2 cellular contexts compared by ENCODE assay signal in the genomic region with DNA sequence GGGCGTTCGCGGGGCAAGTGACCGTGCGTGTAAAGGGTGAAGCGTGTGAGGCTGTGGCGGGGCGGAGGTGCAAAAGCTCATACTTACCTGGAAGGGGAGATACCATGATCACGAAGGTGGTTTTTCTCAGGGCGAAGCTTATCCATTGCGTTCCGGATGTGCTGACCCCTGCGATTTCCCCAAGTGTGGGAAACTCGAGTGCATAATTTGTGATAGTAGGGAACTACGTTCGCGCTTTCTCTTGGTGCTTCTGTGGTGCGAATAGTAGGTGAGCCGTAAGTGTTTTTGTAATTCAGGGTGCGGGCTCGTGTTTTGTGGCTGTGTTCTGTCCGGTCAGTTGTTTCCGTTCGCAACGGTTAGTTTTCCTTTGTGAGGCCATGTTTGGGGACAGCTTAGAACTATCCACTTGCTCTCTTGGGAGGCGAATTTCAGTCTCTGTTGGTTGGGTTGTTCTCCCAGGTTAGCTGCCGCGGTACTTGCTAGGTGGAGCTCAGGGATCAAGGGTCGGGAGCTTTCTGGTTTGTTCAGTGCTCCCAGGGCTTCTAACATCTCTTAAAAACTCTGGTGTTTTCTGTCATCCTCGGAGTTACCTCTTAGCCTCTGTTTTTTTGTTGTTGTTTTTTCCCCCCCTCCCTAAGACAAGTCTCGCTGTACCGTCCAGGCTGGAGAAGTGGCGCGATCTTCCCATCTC.
TF ChIP-seq lines count a peak whose summit lies in the region.
"Not testable (repeated sequence)": the region's sequence is repeated elsewhere in the genome, so short reads cannot be mapped to it uniquely, and the experiment has no call there.

No MANE protein-coding gene starts in this region.

TF ChIP-seq in A549, 52 proteins besides CTCF, POLR2A, EP300 and RAD21 (continued from another document and continues in another):
- TF ChIP-seq MAZ (IDR thresholded peaks at IDR 0.05; ENCODE audit: borderline replicate concordance, low read depth, low read length) (peak; percentile 89; the same call in 1 of the 2 replicates), FOSB (CRISPR knock-in tag; IDR thresholded peaks at IDR 0.05) (peak; percentile 100), FOXS1 (CRISPR knock-in tag; IDR thresholded peaks at IDR 0.05) (0 out of 2 replicates have a peak, but pooled peaks have one; percentile 23), GATA3 (IDR thresholded peaks at IDR 0.05; ENCODE audit: borderline replicate concordance) (peak; percentile 92), HOXA7 (CRISPR knock-in tag; IDR thresholded peaks at IDR 0.05) (peak; percentile 100), POLR2AphosphoS2 (conservative IDR thresholded peaks at IDR 0.05; ENCODE audit: low read length) (peak; percentile 87; the same call in 1 of the 2 replicates), NFE2L2 (conservative IDR thresholded peaks at IDR 0.05; ENCODE audit: low read length) (0 out of 2 replicates have a peak, but pooled peaks have one; percentile 17), ZSCAN20 (CRISPR knock-in tag; IDR thresholded peaks at IDR 0.05) (0 out of 2 replicates have a peak, but pooled peaks have one; percentile 52), EHF (CRISPR knock-in tag; IDR thresholded peaks at IDR 0.05) (peak; percentile 87; the same call in 1 of the 2 replicates), HOXB5 (CRISPR knock-in tag; IDR thresholded peaks at IDR 0.05) (peak; percentile 92), TP53 (CRISPR knock-in tag; IDR thresholded peaks at IDR 0.05) (peak; percentile 99), CHD2 (IDR thresholded peaks at IDR 0.05; ENCODE audit: low read length, partially characterized antibody) (peak; percentile 68), RARB (CRISPR knock-in tag; IDR thresholded peaks at IDR 0.05) (peak; percentile 99), FOSL2 (CRISPR knock-in tag; IDR thresholded peaks at IDR 0.05) (peak; percentile 73), MAFK (IDR thresholded peaks at IDR 0.05; ENCODE audit: partially characterized antibody) (peak; percentile 79), JUN (IDR thresholded peaks at IDR 0.05) (peak; percentile 100), CEBPB (IDR thresholded peaks at IDR 0.05) (peak in 1 of 2 experiments; percentile 70; a peak in 1 of 4 replicates), MYC (IDR thresholded peaks at IDR 0.05; ENCODE audit: borderline replicate concordance, low read length) (peak; percentile 72; the same call in 1 of the 2 replicates)
- TF ChIP-seq, protein P1, sequence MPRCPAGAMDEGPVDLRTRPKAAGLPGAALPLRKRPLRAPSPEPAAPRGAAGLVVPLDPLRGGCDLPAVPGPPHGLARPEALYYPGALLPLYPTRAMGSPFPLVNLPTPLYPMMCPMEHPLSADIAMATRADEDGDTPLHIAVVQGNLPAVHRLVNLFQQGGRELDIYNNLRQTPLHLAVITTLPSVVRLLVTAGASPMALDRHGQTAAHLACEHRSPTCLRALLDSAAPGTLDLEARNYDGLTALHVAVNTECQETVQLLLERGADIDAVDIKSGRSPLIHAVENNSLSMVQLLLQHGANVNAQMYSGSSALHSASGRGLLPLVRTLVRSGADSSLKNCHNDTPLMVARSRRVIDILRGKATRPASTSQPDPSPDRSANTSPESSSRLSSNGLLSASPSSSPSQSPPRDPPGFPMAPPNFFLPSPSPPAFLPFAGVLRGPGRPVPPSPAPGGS (IDR thresholded peaks at IDR 0.05) = peak; percentile 100
- TF ChIP-seq, protein P2, sequence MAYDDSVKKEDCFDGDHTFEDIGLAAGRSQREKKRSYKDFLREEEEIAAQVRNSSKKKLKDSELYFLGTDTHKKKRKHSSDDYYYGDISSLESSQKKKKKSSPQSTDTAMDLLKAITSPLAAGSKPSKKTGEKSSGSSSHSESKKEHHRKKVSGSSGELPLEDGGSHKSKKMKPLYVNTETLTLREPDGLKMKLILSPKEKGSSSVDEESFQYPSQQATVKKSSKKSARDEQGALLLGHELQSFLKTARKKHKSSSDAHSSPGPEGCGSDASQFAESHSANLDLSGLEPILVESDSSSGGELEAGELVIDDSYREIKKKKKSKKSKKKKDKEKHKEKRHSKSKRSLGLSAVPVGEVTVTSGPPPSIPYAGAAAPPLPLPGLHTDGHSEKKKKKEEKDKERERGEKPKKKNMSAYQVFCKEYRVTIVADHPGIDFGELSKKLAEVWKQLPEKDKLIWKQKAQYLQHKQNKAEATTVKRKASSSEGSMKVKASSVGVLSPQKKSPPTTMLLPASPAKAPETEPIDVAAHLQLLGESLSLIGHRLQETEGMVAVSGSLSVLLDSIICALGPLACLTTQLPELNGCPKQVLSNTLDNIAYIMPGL (CRISPR knock-in tag; IDR thresholded peaks at IDR 0.05; ENCODE audit: borderline replicate concordance) = peak; percentile 90; the same call in 1 of the 2 replicates
- TF ChIP-seq, protein P3, sequence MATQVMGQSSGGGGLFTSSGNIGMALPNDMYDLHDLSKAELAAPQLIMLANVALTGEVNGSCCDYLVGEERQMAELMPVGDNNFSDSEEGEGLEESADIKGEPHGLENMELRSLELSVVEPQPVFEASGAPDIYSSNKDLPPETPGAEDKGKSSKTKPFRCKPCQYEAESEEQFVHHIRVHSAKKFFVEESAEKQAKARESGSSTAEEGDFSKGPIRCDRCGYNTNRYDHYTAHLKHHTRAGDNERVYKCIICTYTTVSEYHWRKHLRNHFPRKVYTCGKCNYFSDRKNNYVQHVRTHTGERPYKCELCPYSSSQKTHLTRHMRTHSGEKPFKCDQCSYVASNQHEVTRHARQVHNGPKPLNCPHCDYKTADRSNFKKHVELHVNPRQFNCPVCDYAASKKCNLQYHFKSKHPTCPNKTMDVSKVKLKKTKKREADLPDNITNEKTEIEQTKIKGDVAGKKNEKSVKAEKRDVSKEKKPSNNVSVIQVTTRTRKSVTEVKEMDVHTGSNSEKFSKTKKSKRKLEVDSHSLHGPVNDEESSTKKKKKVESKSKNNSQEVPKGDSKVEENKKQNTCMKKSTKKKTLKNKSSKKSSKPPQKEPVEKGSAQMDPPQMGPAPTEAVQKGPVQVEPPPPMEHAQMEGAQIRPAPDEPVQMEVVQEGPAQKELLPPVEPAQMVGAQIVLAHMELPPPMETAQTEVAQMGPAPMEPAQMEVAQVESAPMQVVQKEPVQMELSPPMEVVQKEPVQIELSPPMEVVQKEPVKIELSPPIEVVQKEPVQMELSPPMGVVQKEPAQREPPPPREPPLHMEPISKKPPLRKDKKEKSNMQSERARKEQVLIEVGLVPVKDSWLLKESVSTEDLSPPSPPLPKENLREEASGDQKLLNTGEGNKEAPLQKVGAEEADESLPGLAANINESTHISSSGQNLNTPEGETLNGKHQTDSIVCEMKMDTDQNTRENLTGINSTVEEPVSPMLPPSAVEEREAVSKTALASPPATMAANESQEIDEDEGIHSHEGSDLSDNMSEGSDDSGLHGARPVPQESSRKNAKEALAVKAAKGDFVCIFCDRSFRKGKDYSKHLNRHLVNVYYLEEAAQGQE (IDR thresholded peaks at IDR 0.05) = peak; percentile 86
- TF ChIP-seq, protein P4, sequence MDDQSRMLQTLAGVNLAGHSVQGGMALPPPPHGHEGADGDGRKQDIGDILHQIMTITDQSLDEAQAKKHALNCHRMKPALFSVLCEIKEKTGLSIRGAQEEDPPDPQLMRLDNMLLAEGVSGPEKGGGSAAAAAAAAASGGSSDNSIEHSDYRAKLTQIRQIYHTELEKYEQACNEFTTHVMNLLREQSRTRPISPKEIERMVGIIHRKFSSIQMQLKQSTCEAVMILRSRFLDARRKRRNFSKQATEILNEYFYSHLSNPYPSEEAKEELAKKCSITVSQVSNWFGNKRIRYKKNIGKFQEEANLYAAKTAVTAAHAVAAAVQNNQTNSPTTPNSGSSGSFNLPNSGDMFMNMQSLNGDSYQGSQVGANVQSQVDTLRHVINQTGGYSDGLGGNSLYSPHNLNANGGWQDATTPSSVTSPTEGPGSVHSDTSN (IDR thresholded peaks at IDR 0.05) = peak; percentile 95
- TF ChIP-seq, protein P5, sequence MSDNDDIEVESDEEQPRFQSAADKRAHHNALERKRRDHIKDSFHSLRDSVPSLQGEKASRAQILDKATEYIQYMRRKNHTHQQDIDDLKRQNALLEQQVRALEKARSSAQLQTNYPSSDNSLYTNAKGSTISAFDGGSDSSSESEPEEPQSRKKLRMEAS (IDR thresholded peaks at IDR 0.05) = peak; percentile 79
- not testable (repeated sequence) for TF ChIP-seq FOSL2 (IDR thresholded peaks at IDR 0.05)

TF ChIP-seq in GM12878, 131 proteins besides CTCF, POLR2A, EP300 and RAD21 (continued from another document and continues in another):
- TF ChIP-seq, protein P6, sequence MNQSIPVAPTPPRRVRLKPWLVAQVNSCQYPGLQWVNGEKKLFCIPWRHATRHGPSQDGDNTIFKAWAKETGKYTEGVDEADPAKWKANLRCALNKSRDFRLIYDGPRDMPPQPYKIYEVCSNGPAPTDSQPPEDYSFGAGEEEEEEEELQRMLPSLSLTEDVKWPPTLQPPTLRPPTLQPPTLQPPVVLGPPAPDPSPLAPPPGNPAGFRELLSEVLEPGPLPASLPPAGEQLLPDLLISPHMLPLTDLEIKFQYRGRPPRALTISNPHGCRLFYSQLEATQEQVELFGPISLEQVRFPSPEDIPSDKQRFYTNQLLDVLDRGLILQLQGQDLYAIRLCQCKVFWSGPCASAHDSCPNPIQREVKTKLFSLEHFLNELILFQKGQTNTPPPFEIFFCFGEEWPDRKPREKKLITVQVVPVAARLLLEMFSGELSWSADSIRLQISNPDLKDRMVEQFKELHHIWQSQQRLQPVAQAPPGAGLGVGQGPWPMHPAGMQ (IDR thresholded peaks at IDR 0.05; ENCODE audit: borderline replicate concordance) = peak; percentile 71
- TF ChIP-seq SMAD1 (IDR thresholded peaks at IDR 0.05; ENCODE audit: low read depth, partially characterized antibody) (peak; percentile 100), CHD2 (IDR thresholded peaks at IDR 0.05; ENCODE audit: borderline replicate concordance, low read depth, low read length) (peak; percentile 83), KLF5 (IDR thresholded peaks at IDR 0.05; ENCODE audit: partially characterized antibody) (peak; percentile 94), CBFB (IDR thresholded peaks at IDR 0.05; ENCODE audit: low read depth) (peak; percentile 100), JUNB (IDR thresholded peaks at IDR 0.05) (peak; percentile 71), MEF2A (IDR thresholded peaks at IDR 0.05; ENCODE audit: insufficient read depth, low read depth, low read length) (peak; percentile 85; the same call in 1 of the 2 replicates), BCL11A (IDR thresholded peaks at IDR 0.05; ENCODE audit: low read depth, low read length) (peak; percentile 96), IRF4 (IDR thresholded peaks at IDR 0.05; ENCODE audit: low read depth, low read length) (peak; percentile 75), TCF7 (IDR thresholded peaks at IDR 0.05; ENCODE audit: borderline replicate concordance) (peak; percentile 90), MTA2 (IDR thresholded peaks at IDR 0.05; ENCODE audit: low read depth) (peak; percentile 75), BMI1 (IDR thresholded peaks at IDR 0.05; ENCODE audit: borderline replicate concordance) (peak; percentile 98), SIX5 (IDR thresholded peaks at IDR 0.05; ENCODE audit: low read depth, low read length, severe bottlenecking) (peak; percentile 31)
- TF ChIP-seq, protein P7, sequence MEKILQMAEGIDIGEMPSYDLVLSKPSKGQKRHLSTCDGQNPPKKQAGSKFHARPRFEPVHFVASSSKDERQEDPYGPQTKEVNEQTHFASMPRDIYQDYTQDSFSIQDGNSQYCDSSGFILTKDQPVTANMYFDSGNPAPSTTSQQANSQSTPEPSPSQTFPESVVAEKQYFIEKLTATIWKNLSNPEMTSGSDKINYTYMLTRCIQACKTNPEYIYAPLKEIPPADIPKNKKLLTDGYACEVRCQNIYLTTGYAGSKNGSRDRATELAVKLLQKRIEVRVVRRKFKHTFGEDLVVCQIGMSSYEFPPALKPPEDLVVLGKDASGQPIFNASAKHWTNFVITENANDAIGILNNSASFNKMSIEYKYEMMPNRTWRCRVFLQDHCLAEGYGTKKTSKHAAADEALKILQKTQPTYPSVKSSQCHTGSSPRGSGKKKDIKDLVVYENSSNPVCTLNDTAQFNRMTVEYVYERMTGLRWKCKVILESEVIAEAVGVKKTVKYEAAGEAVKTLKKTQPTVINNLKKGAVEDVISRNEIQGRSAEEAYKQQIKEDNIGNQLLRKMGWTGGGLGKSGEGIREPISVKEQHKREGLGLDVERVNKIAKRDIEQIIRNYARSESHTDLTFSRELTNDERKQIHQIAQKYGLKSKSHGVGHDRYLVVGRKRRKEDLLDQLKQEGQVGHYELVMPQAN (conservative IDR thresholded peaks at IDR 0.05) = peak; percentile 76
- TF ChIP-seq, protein P8, sequence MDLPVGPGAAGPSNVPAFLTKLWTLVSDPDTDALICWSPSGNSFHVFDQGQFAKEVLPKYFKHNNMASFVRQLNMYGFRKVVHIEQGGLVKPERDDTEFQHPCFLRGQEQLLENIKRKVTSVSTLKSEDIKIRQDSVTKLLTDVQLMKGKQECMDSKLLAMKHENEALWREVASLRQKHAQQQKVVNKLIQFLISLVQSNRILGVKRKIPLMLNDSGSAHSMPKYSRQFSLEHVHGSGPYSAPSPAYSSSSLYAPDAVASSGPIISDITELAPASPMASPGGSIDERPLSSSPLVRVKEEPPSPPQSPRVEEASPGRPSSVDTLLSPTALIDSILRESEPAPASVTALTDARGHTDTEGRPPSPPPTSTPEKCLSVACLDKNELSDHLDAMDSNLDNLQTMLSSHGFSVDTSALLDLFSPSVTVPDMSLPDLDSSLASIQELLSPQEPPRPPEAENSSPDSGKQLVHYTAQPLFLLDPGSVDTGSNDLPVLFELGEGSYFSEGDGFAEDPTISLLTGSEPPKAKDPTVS (IDR thresholded peaks at IDR 0.05; ENCODE audit: low read depth, low read length) = 0 out of 2 replicates have a peak, but pooled peaks have one; percentile 50
- TF ChIP-seq, protein P9, sequence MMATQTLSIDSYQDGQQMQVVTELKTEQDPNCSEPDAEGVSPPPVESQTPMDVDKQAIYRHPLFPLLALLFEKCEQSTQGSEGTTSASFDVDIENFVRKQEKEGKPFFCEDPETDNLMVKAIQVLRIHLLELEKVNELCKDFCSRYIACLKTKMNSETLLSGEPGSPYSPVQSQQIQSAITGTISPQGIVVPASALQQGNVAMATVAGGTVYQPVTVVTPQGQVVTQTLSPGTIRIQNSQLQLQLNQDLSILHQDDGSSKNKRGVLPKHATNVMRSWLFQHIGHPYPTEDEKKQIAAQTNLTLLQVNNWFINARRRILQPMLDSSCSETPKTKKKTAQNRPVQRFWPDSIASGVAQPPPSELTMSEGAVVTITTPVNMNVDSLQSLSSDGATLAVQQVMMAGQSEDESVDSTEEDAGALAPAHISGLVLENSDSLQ (IDR thresholded peaks at IDR 0.05) = peak; percentile 25; the same call in 1 of the 2 replicates
